In genomic region chr6:30800876-30801275, GRCh38 we compare ENCODE assay signal across 22 cellular contexts. TPM values are rescaled to one million over a fixed set of nuclear protein-coding genes. Genes with fewer than 3 reads are reported as not detected.
DNase-seq lines count a peak whose midpoint lies in the region; ATAC-seq, FAIRE-seq and TF ChIP-seq lines count a peak whose summit lies in the region.
"Had no signal": no experiment of that assay in that cellular context is flagged by ENCODE, and none has a peak within 500 bp of the region (broad histone marks: within the 10 kb centered on the region; RNA-seq: fewer than 3 reads in every experiment).

No MANE protein-coding gene starts in this region.

- H3K79me2 ChIP-seq in endothelial cell of umbilical vein (ENCODE audit: control insufficient read depth, insufficient read depth, low read length) = no peaks in the 10 kb centered on the region

- TF ChIP-seq CTCF in endothelial cell of umbilical vein (IDR thresholded peaks at IDR 0.05; ENCODE audit: extremely low read depth in 1 of 2, insufficient read depth in 1 of 2, low read depth in 1 of 2, low read length in 2 of 2) (no peak), right atrium auricular region (IDR thresholded peaks at IDR 0.05) (no peak), nephron progenitor cell (IDR thresholded peaks at IDR 0.05) (no peak), upper lobe of right lung (IDR thresholded peaks at IDR 0.05) (no peak)

- H3K4me2 ChIP-seq in endothelial cell of umbilical vein (ENCODE audit: insufficient read depth, low read length) = peak overlapping the region; percentile 21

- no peak overlapping the region for H3K4me3 ChIP-seq in endothelial cell of umbilical vein (replicated peaks in 1 of 3; ENCODE audit: insufficient read depth in 1 of 3, low read depth in 1 of 3, low read length in 3 of 3)
- no peak overlapping the region for H3K4me3 ChIP-seq in right atrium auricular region
- no peak overlapping the region for H3K4me3 ChIP-seq in upper lobe of right lung

- H3K27ac ChIP-seq in endothelial cell of umbilical vein (ENCODE audit: insufficient read depth, low read depth, low read length) = peak overlapping the region; percentile 61
- peak overlapping the region; percentile 55 to 69 for H3K27ac ChIP-seq in right atrium auricular region
- H3K27ac ChIP-seq in upper lobe of right lung = peak overlapping the region; percentile 45
- H3K27ac ChIP-seq: epithelial cell of prostate, VCaP had no signal

- H3K27me3 ChIP-seq in endothelial cell of umbilical vein (ENCODE audit: control insufficient read depth in 2 of 2, insufficient read depth in 2 of 2, low read length in 2 of 2) (no peaks in the 10 kb centered on the region), right atrium auricular region (no peaks in the 10 kb centered on the region), upper lobe of right lung (no peaks in the 10 kb centered on the region)

- peak; percentile 95 for FAIRE-seq in endothelial cell of umbilical vein (lab: Jason Lieb, UNC)

- H3K27ac Mint-ChIP-seq in nephron progenitor cell = peak overlapping the region; percentile 89
- H3K27ac Mint-ChIP-seq: activated CD4-positive, alpha-beta memory T cell treated with anti-CD3 and anti-CD28 coated beads for 36 hours; activated naive CD4-positive, alpha-beta T cell treated with anti-CD3 and anti-CD28 coated beads for 36 hours; T-helper 1 cell treated with Interleukin-12 subunit alpha and Interleukin-12 subunit beta and Interleukin-4 antibody, amounts not matched to agents 30 μg/mL and 1 μg/mL, for 36 hours had no signal

- H3K4me1 Mint-ChIP-seq in nephron progenitor cell = peaks cover 23% of the 10 kb centered on the region

- H4K20me1 ChIP-seq in endothelial cell of umbilical vein (replicated peaks; ENCODE audit: control insufficient read depth, extremely low read depth, insufficient read depth, low read length) = no peaks in the 10 kb centered on the region

- peak overlapping the region; percentile 17 for H3K9ac ChIP-seq in endothelial cell of umbilical vein (replicated peaks; ENCODE audit: extremely low read depth, insufficient read depth, low read length)

- H3K36me3 ChIP-seq in endothelial cell of umbilical vein (ENCODE audit: control insufficient read depth in 2 of 2, extremely low read depth in 1 of 2, insufficient read depth in 2 of 2, low read length in 2 of 2) (no peaks in the 10 kb centered on the region), right atrium auricular region (no peaks in the 10 kb centered on the region), upper lobe of right lung (no peaks in the 10 kb centered on the region)

- H3K9me3 ChIP-seq in endothelial cell of umbilical vein (replicated peaks; ENCODE audit: control insufficient read depth, insufficient read depth, low read length) = no peaks in the 10 kb centered on the region
- H3K9me3 ChIP-seq in right atrium auricular region = no peaks in the 10 kb centered on the region
- no peaks in the 10 kb centered on the region for H3K9me3 ChIP-seq in upper lobe of right lung
- H3K9me3 ChIP-seq: Caco-2 had no signal

- H3K27me3 Mint-ChIP-seq in nephron progenitor cell (ENCODE audit: low read depth, poor library complexity) = peaks cover 7% of the 10 kb centered on the region
- H3K27me3 Mint-ChIP-seq: activated CD4-positive, alpha-beta memory T cell treated with anti-CD3 and anti-CD28 coated beads for 36 hours had no signal

- peak overlapping the region; percentile 79 for H2AFZ ChIP-seq in endothelial cell of umbilical vein (ENCODE audit: low read depth, low read length)

- H3K4me1 ChIP-seq in endothelial cell of umbilical vein (ENCODE audit: control insufficient read depth, extremely low read depth, insufficient read depth, low read length) (peaks cover 22% of the 10 kb centered on the region), right atrium auricular region (no peaks in the 10 kb centered on the region), upper lobe of right lung (no peaks in the 10 kb centered on the region)
- H3K4me1 ChIP-seq: Caco-2 had no signal

- peak overlapping the region; percentile 22 for H3K4me3 Mint-ChIP-seq in nephron progenitor cell
- H3K4me3 Mint-ChIP-seq: activated CD4-positive, alpha-beta memory T cell treated with anti-CD3 and anti-CD28 coated beads for 36 hours; activated naive CD4-positive, alpha-beta T cell treated with anti-CD3 and anti-CD28 coated beads for 36 hours; brain; T-helper 1 cell treated with Interleukin-12 subunit alpha and Interleukin-12 subunit beta and Interleukin-4 antibody, amounts not matched to agents 30 μg/mL and 1 μg/mL, for 36 hours had no signal

- CTCF ChIA-PET in endothelial cell of umbilical vein (lab: Charles Lee) = interaction anchor here (0.7 to 1.9 kb wide), 12 partner anchors 9 to 279 kb away, joined by 3 to 7 read pairs (median 4); no protein-coding TSS in a partner anchor

- peak; percentile 37 for TF ChIP-seq POLR2A in endothelial cell of umbilical vein (IDR thresholded peaks at IDR 0.05; ENCODE audit: low read depth, low read length)

- H3K36me3 Mint-ChIP-seq in nephron progenitor cell (ENCODE audit: low read depth) = no peaks in the 10 kb centered on the region
- H3K36me3 Mint-ChIP-seq: activated CD4-positive, alpha-beta memory T cell treated with anti-CD3 and anti-CD28 coated beads for 36 hours; brain had no signal

- no peaks in the 10 kb centered on the region for H3K9me3 Mint-ChIP-seq in nephron progenitor cell
- H3K9me3 Mint-ChIP-seq: activated CD4-positive, alpha-beta memory T cell treated with anti-CD3 and anti-CD28 coated beads for 36 hours; activated naive CD4-positive, alpha-beta T cell treated with anti-CD3 and anti-CD28 coated beads for 36 hours; brain had no signal

- POLR2A ChIA-PET in endothelial cell of umbilical vein (lab: Charles Lee) = interaction anchor here (0.8 to 1.4 kb wide), 5 partner anchors 12 to 56 kb away, joined by 3 to 14 read pairs (median 3); partner anchors contain the start of gene IER3

- BruUV-seq in endothelial cell of umbilical vein (replicated peaks; lab: Mats Ljungman, UMichigan) = no TSS peak

- ATAC-seq in upper lobe of right lung (no peak), GM21825 (IDR thresholded peaks at IDR 0.05; ENCODE audit: unreplicated experiment) (no peak)

- dilution Hi-C loops in endothelial cell of umbilical vein (cut with MboI; ENCODE audit: extremely low pct_ligation_motif_present, low sequenced_read_pairs) = no loop called here

- DNase-seq in endothelial cell of umbilical vein (ENCODE audit: low read depth, low spot score) = peak; percentile 98
- DNase-seq in right atrium auricular region (ENCODE audit: low spot score) = no peak
- DNase-seq in nephron progenitor cell = no peak
- no peak for DNase-seq in upper lobe of right lung
- no peak for DNase-seq in NCI-H345 (lab: John Stamatoyannopoulos, UW)
- no peak for DNase-seq in SKM-1 (lab: John Stamatoyannopoulos, UW; ENCODE audit: unreplicated experiment)
- no peak for DNase-seq in ureter (ENCODE audit: low spot score)
- DNase-seq: activated CD4-positive, alpha-beta memory T cell treated with anti-CD3 and anti-CD28 coated beads for 36 hours; activated naive CD4-positive, alpha-beta T cell treated with anti-CD3 and anti-CD28 coated beads for 36 hours; activated T-cell treated with anti-CD3 and anti-CD28 coated beads, Interleukin-2, amount 50 U/mL, for 1 hour; Caco-2; cortex of kidney; glutamatergic neuron; NCI-H2081; nucleus accumbens; SHP77; stimulated activated CD4-positive, alpha-beta T cell treated with anti-CD3 and anti-CD28 coated beads, Interleukin-4, amount 100 ng/mL, for 1 hour had no signal

- intact Hi-C loops in endothelial cell of umbilical vein (cut with micrococcal nuclease) (loop anchor here (2.0 kb wide), 1 partner anchor 52 kb away; no protein-coding TSS in a partner anchor), upper lobe of right lung (cut with DNase I) (no loop called here)

- H3K9me1 ChIP-seq in endothelial cell of umbilical vein (replicated peaks; ENCODE audit: control insufficient read depth, extremely low read depth, insufficient read depth, low read length) = no peaks in the 10 kb centered on the region

TF ChIP-seq in endothelial cell of umbilical vein, 7 proteins besides CTCF, POLR2A, EP300 and RAD21 (continues in another document):
- TF ChIP-seq FOS (IDR thresholded peaks at IDR 0.05; ENCODE audit: borderline replicate concordance, insufficient read depth, low read length) (no peak), EZH2 (IDR thresholded peaks at IDR 0.05; ENCODE audit: borderline replicate concordance, low read depth, low read length, severe bottlenecking) (no peak), GATA2 (IDR thresholded peaks at IDR 0.05; ENCODE audit: insufficient read depth, insufficient read length, low read depth, low read length) (no peak), JUN (IDR thresholded peaks at IDR 0.05; ENCODE audit: borderline replicate concordance, insufficient read depth, insufficient read length, low read depth) (no peak), POLR2AphosphoS5 (IDR thresholded peaks at IDR 0.05; ENCODE audit: insufficient read depth, low read depth, low read length) (no peak)
- TF ChIP-seq, protein P1, sequence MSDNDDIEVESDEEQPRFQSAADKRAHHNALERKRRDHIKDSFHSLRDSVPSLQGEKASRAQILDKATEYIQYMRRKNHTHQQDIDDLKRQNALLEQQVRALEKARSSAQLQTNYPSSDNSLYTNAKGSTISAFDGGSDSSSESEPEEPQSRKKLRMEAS (IDR thresholded peaks at IDR 0.05; ENCODE audit: insufficient read depth, insufficient read length) = no peak

RNA-seq across cellular contexts. Expression of gene IER3, which starts 56.5 kb away (rescaled TPM):
- total RNA-seq in endothelial cell of umbilical vein (163 and 170 TPM in 2 replicates), right atrium auricular region (100 to 1,000 TPM in 1 of 2 donors, 10 to 100 TPM in 1; 43.6 to 144 TPM), upper lobe of right lung (35.4 TPM), ureter (23.8 TPM)
- polyA plus RNA-seq in endothelial cell of umbilical vein = 344 and 468 TPM in 2 replicates
- polyA plus RNA-seq in endothelial cell of umbilical vein (2011; cell fraction: cytosol; rRNA removed) = 344 and 363 TPM in 2 replicates
- polyA plus RNA-seq in endothelial cell of umbilical vein (2011; cell fraction: nucleus; rRNA removed) = 547 and 658 TPM in 2 replicates
- 266 and 464 TPM in 2 replicates for polyA plus RNA-seq in endothelial cell of umbilical vein (2012)
- 77.6 and 100 TPM in 2 replicates for polyA minus RNA-seq in endothelial cell of umbilical vein
- 38.7 TPM for polyA minus RNA-seq in endothelial cell of umbilical vein (2011; cell fraction: cytosol; rRNA and poly(A)+ RNA removed)
- 87.7 and 161 TPM in 2 replicates for polyA minus RNA-seq in endothelial cell of umbilical vein (2011; cell fraction: nucleus; rRNA and poly(A)+ RNA removed)

RNA-seq across cellular contexts. Expression of gene FLOT1, which starts 58.4 kb away (rescaled TPM):
- total RNA-seq in endothelial cell of umbilical vein (141 and 145 TPM in 2 replicates), right atrium auricular region (100 to 1,000 TPM; 157 to 167 TPM), upper lobe of right lung (175 TPM), ureter (133 TPM)
- polyA plus RNA-seq in endothelial cell of umbilical vein = 146 and 154 TPM in 2 replicates
- 146 and 167 TPM in 2 replicates for polyA plus RNA-seq in endothelial cell of umbilical vein (2011; cell fraction: cytosol; rRNA removed)
- 258 and 271 TPM in 2 replicates for polyA plus RNA-seq in endothelial cell of umbilical vein (2011; cell fraction: nucleus; rRNA removed)
- 59.6 and 86.3 TPM in 2 replicates for polyA plus RNA-seq in endothelial cell of umbilical vein (2012)
- 122 and 136 TPM in 2 replicates for polyA minus RNA-seq in endothelial cell of umbilical vein
- 62.8 TPM for polyA minus RNA-seq in endothelial cell of umbilical vein (2011; cell fraction: cytosol; rRNA and poly(A)+ RNA removed)
- polyA minus RNA-seq in endothelial cell of umbilical vein (2011; cell fraction: nucleus; rRNA and poly(A)+ RNA removed) = 238 and 240 TPM in 2 replicates
